ENCODE assay signal across 1 cellular context in genomic region chr11:27317751-27318150, GRCh38.
TF ChIP-seq lines count a peak whose summit lies in the region.

No MANE protein-coding gene starts in this region.

TF ChIP-seq in K562, 482 proteins besides CTCF, POLR2A, EP300 and RAD21:
- TF ChIP-seq L3MBTL2 (IDR thresholded peaks at IDR 0.05) (0 out of 2 replicates have a peak, but pooled peaks have one; percentile 27), RBM22 (IDR thresholded peaks at IDR 0.05; ENCODE audit: low read depth, low read length, poor library complexity, severe bottlenecking) (no peak), HDAC1 (IDR thresholded peaks at IDR 0.05) (0 out of 4 replicates have a peak, but pooled peaks of 1 of the 2 experiments have one; percentile 33), CTBP1 (IDR thresholded peaks at IDR 0.05; ENCODE audit: borderline replicate concordance) (no peak), ARHGAP35 (IDR thresholded peaks at IDR 0.05; ENCODE audit: partially characterized antibody) (no peak), ZNF3 (CRISPR knock-in tag; IDR thresholded peaks at IDR 0.05) (no peak), JUND (IDR thresholded peaks at IDR 0.05; ENCODE audit: borderline replicate concordance, low read depth, low read length) (peak; percentile 69; the same call in 1 of the 2 replicates), JUND (tag; IDR thresholded peaks at IDR 0.05; ENCODE audit: borderline replicate concordance, low read depth, low read length) (peak; percentile 73; the same call in 1 of the 3 replicates), MNT (conservative IDR thresholded peaks at IDR 0.05) (0 out of 4 replicates have a peak, but pooled peaks have one; percentile 24 to 27), MGA (IDR thresholded peaks at IDR 0.05) (0 out of 2 replicates have a peak, but pooled peaks have one; percentile 33), BHLHE40 (IDR thresholded peaks at IDR 0.05; ENCODE audit: low read length) (peak; percentile 83), E2F6 (IDR thresholded peaks at IDR 0.05; ENCODE audit: borderline replicate concordance in 1 of 2, extremely low read depth in 1 of 2, insufficient read depth in 1 of 2, insufficient read length in 1 of 2, low read depth in 1 of 2, low read length in 1 of 2, poor library complexity in 1 of 2, severe bottlenecking in 1 of 2) (peak in 1 of 2 experiments; percentile 33), KDM1A (IDR thresholded peaks at IDR 0.05) (peak; percentile 67 to 79; a peak in 3 of 4 replicates), FOSL1 (tag; conservative IDR thresholded peaks at IDR 0.05) (peak; percentile 73), ZNF316 (IDR thresholded peaks at IDR 0.05) (no peak), E2F8 (IDR thresholded peaks at IDR 0.05; ENCODE audit: low read depth, partially characterized antibody) (no peak), CTCFL (IDR thresholded peaks at IDR 0.05; ENCODE audit: borderline replicate concordance, insufficient read depth, low read depth, low read length, poor library complexity, severe bottlenecking) (no peak), ZBTB33 (CRISPR knock-in tag; IDR thresholded peaks at IDR 0.05) (no peak), USF1 (CRISPR knock-in tag; IDR thresholded peaks at IDR 0.05) (0 out of 2 replicates have a peak, but pooled peaks have one; percentile 25), NEUROD1 (IDR thresholded peaks at IDR 0.05; ENCODE audit: borderline replicate concordance, low read depth, low read length, partially characterized antibody) (no peak), USF2 (CRISPR knock-in tag; IDR thresholded peaks at IDR 0.05) (peak; percentile 54), ZNF239 (CRISPR knock-in tag; IDR thresholded peaks at IDR 0.05) (no peak), JUN (IDR thresholded peaks at IDR 0.05; ENCODE audit: borderline replicate concordance, low read depth, low read length) (peak; percentile 66; the same call in 1 of the 2 replicates), JUN (CRISPR knock-in tag; IDR thresholded peaks at IDR 0.05; ENCODE audit: borderline replicate concordance) (no peak), ATF3 (IDR thresholded peaks at IDR 0.05) (peak; percentile 71), ATF3 (CRISPR knock-in tag; conservative IDR thresholded peaks at IDR 0.05) (no peak)
